In the genomic region with DNA sequence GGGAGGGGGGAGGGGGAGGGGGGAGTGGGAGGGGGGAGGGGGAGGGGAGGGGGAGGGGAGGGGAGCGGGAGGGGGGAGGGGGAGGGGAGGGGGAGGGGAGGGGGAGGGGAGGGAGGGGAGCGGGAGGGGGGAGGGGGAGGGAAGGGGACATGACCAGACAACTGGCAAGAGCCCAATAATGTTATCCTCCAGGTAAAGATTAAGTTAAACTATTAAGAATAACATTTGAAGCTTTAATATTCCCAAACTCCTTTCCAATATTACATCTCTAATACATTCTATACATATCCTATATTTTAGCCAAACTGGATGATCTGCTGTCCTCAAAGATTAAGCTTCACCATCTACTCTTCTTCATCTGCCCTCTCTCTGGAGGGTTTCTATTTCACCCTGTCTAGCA, we compare ENCODE assay signal across 2 cellular contexts.
TF ChIP-seq lines count a peak whose summit lies in the region.

No MANE protein-coding gene starts in this region.

TF ChIP-seq in HepG2, 621 proteins besides CTCF, POLR2A, EP300 and RAD21:
- TF ChIP-seq ZNF350 (CRISPR knock-in tag; IDR thresholded peaks at IDR 0.05; ENCODE audit: borderline replicate concordance, low read depth) (no peak), HNRNPK (IDR thresholded peaks at IDR 0.05; ENCODE audit: low read depth, low read length, poor library complexity, severe bottlenecking) (peak; percentile 84), PCBP1 (IDR thresholded peaks at IDR 0.05; ENCODE audit: borderline replicate concordance, low read depth, low read length) (0 out of 2 replicates have a peak, but pooled peaks have one; percentile 65)

TF ChIP-seq in GM12878, 131 proteins besides CTCF, POLR2A, EP300 and RAD21:
- TF ChIP-seq RAD51 (IDR thresholded peaks at IDR 0.05), result no peak
- TF ChIP-seq SUPT20H (IDR thresholded peaks at IDR 0.05; ENCODE audit: borderline replicate concordance, control insufficient read depth, low read depth, low read length), result no peak
- TF ChIP-seq ZNF207 (IDR thresholded peaks at IDR 0.05; ENCODE audit: borderline replicate concordance), result no peak
- TF ChIP-seq, protein P1, sequence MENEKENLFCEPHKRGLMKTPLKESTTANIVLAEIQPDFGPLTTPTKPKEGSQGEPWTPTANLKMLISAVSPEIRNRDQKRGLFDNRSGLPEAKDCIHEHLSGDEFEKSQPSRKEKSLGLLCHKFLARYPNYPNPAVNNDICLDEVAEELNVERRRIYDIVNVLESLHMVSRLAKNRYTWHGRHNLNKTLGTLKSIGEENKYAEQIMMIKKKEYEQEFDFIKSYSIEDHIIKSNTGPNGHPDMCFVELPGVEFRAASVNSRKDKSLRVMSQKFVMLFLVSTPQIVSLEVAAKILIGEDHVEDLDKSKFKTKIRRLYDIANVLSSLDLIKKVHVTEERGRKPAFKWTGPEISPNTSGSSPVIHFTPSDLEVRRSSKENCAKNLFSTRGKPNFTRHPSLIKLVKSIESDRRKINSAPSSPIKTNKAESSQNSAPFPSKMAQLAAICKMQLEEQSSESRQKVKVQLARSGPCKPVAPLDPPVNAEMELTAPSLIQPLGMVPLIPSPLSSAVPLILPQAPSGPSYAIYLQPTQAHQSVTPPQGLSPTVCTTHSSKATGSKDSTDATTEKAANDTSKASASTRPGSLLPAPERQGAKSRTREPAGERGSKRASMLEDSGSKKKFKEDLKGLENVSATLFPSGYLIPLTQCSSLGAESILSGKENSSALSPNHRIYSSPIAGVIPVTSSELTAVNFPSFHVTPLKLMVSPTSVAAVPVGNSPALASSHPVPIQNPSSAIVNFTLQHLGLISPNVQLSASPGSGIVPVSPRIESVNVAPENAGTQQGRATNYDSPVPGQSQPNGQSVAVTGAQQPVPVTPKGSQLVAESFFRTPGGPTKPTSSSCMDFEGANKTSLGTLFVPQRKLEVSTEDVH (IDR thresholded peaks at IDR 0.05; ENCODE audit: low read depth, partially characterized antibody), result no peak
- no peak for TF ChIP-seq FOXM1 (IDR thresholded peaks at IDR 0.05; ENCODE audit: low read depth, low read length)
- no peak for TF ChIP-seq SUZ12 (IDR thresholded peaks at IDR 0.05; ENCODE audit: unreplicated experiment)
- TF ChIP-seq, protein P2, sequence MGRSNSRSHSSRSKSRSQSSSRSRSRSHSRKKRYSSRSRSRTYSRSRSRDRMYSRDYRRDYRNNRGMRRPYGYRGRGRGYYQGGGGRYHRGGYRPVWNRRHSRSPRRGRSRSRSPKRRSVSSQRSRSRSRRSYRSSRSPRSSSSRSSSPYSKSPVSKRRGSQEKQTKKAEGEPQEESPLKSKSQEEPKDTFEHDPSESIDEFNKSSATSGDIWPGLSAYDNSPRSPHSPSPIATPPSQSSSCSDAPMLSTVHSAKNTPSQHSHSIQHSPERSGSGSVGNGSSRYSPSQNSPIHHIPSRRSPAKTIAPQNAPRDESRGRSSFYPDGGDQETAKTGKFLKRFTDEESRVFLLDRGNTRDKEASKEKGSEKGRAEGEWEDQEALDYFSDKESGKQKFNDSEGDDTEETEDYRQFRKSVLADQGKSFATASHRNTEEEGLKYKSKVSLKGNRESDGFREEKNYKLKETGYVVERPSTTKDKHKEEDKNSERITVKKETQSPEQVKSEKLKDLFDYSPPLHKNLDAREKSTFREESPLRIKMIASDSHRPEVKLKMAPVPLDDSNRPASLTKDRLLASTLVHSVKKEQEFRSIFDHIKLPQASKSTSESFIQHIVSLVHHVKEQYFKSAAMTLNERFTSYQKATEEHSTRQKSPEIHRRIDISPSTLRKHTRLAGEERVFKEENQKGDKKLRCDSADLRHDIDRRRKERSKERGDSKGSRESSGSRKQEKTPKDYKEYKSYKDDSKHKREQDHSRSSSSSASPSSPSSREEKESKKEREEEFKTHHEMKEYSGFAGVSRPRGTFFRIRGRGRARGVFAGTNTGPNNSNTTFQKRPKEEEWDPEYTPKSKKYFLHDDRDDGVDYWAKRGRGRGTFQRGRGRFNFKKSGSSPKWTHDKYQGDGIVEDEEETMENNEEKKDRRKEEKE (IDR thresholded peaks at IDR 0.05), result no peak
- TF ChIP-seq SRF (IDR thresholded peaks at IDR 0.05; ENCODE audit: low read depth in 2 of 2, low read length in 2 of 2), result no peak
- no peak for TF ChIP-seq YY1 (IDR thresholded peaks at IDR 0.05; ENCODE audit: low read depth, low read length)
- no peak for TF ChIP-seq NRF1 (conservative IDR thresholded peaks at IDR 0.05; ENCODE audit: low read depth, low read length)
- no peak for TF ChIP-seq KLF5 (IDR thresholded peaks at IDR 0.05; ENCODE audit: partially characterized antibody)
- TF ChIP-seq SMAD5 (IDR thresholded peaks at IDR 0.05; ENCODE audit: low read depth), result no peak
- TF ChIP-seq, protein P3, sequence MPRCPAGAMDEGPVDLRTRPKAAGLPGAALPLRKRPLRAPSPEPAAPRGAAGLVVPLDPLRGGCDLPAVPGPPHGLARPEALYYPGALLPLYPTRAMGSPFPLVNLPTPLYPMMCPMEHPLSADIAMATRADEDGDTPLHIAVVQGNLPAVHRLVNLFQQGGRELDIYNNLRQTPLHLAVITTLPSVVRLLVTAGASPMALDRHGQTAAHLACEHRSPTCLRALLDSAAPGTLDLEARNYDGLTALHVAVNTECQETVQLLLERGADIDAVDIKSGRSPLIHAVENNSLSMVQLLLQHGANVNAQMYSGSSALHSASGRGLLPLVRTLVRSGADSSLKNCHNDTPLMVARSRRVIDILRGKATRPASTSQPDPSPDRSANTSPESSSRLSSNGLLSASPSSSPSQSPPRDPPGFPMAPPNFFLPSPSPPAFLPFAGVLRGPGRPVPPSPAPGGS (IDR thresholded peaks at IDR 0.05; ENCODE audit: borderline replicate concordance, insufficient read depth, low read depth, low read length, poor library complexity, severe bottlenecking), result no peak
- TF ChIP-seq HDAC6 (IDR thresholded peaks at IDR 0.05; ENCODE audit: unreplicated experiment), result no peak
- TF ChIP-seq, protein P4, sequence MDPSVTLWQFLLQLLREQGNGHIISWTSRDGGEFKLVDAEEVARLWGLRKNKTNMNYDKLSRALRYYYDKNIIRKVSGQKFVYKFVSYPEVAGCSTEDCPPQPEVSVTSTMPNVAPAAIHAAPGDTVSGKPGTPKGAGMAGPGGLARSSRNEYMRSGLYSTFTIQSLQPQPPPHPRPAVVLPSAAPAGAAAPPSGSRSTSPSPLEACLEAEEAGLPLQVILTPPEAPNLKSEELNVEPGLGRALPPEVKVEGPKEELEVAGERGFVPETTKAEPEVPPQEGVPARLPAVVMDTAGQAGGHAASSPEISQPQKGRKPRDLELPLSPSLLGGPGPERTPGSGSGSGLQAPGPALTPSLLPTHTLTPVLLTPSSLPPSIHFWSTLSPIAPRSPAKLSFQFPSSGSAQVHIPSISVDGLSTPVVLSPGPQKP (IDR thresholded peaks at IDR 0.05; ENCODE audit: low read depth, low read length), result no peak
- no peak for TF ChIP-seq NBN (IDR thresholded peaks at IDR 0.05)
- no peak for TF ChIP-seq BRCA1 (IDR thresholded peaks at IDR 0.05; ENCODE audit: low read depth, low read length)
- no peak for TF ChIP-seq CHD2 (IDR thresholded peaks at IDR 0.05; ENCODE audit: borderline replicate concordance, low read depth, low read length)
- no peak for TF ChIP-seq ASH2L (IDR thresholded peaks at IDR 0.05; ENCODE audit: borderline replicate concordance, low read depth)
- TF ChIP-seq, protein P5, sequence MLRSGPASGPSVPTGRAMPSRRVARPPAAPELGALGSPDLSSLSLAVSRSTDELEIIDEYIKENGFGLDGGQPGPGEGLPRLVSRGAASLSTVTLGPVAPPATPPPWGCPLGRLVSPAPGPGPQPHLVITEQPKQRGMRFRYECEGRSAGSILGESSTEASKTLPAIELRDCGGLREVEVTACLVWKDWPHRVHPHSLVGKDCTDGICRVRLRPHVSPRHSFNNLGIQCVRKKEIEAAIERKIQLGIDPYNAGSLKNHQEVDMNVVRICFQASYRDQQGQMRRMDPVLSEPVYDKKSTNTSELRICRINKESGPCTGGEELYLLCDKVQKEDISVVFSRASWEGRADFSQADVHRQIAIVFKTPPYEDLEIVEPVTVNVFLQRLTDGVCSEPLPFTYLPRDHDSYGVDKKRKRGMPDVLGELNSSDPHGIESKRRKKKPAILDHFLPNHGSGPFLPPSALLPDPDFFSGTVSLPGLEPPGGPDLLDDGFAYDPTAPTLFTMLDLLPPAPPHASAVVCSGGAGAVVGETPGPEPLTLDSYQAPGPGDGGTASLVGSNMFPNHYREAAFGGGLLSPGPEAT (IDR thresholded peaks at IDR 0.05; ENCODE audit: low read depth), result no peak
